2 cellular contexts compared by ENCODE assay signal in genomic region chr22:36423461-36424404, GRCh38.
TF ChIP-seq lines count a peak whose summit lies in the region.

No MANE protein-coding gene starts in this region.

TF ChIP-seq in IMR-90, 13 proteins besides CTCF, POLR2A, EP300 and RAD21:
- TF ChIP-seq ELK1 (IDR thresholded peaks at IDR 0.05; ENCODE audit: borderline replicate concordance, low read depth, low read length) (no peak), CHD1 (IDR thresholded peaks at IDR 0.05; ENCODE audit: low read depth, low read length) (no peak), RCOR1 (IDR thresholded peaks at IDR 0.05; ENCODE audit: insufficient replicate concordance, low read length) (no peak), MAZ (IDR thresholded peaks at IDR 0.05; ENCODE audit: borderline replicate concordance, low read depth, low read length) (no peak), MAFK (IDR thresholded peaks at IDR 0.05; ENCODE audit: low read depth, low read length) (no peak), SMC3 (IDR thresholded peaks at IDR 0.05; ENCODE audit: low read depth, low read length) (no peak), CEBPB (IDR thresholded peaks at IDR 0.05; ENCODE audit: low read depth, low read length) (no peak), FOS (IDR thresholded peaks at IDR 0.05; ENCODE audit: low read depth, low read length) (no peak), RFX5 (IDR thresholded peaks at IDR 0.05; ENCODE audit: low read depth, low read length) (no peak)

TF ChIP-seq in liver, 16 proteins besides CTCF, POLR2A, EP300 and RAD21 (continued from another document):
- no peak for TF ChIP-seq TAF1 (conservative IDR thresholded peaks at IDR 0.05)
- no peak for TF ChIP-seq RXRA (IDR thresholded peaks at IDR 0.05)
- no peak for TF ChIP-seq ZBTB33 (IDR thresholded peaks at IDR 0.05)
- TF ChIP-seq HNF4A (conservative IDR thresholded peaks at IDR 0.05) = no peak
- TF ChIP-seq GABPA (IDR thresholded peaks at IDR 0.05 in 1 of 2, conservative IDR thresholded peaks at IDR 0.05 in 1 of 2) = no peak
- no peak for TF ChIP-seq EGR1 (IDR thresholded peaks at IDR 0.05; ENCODE audit: low read depth in 2 of 2)
- no peak for TF ChIP-seq FOXA1 (IDR thresholded peaks at IDR 0.05)
- no peak for TF ChIP-seq HNF4G (IDR thresholded peaks at IDR 0.05)
- no peak for TF ChIP-seq SP1 (IDR thresholded peaks at IDR 0.05)
